ENCODE assay signal across 13 cellular contexts in the genomic region with DNA sequence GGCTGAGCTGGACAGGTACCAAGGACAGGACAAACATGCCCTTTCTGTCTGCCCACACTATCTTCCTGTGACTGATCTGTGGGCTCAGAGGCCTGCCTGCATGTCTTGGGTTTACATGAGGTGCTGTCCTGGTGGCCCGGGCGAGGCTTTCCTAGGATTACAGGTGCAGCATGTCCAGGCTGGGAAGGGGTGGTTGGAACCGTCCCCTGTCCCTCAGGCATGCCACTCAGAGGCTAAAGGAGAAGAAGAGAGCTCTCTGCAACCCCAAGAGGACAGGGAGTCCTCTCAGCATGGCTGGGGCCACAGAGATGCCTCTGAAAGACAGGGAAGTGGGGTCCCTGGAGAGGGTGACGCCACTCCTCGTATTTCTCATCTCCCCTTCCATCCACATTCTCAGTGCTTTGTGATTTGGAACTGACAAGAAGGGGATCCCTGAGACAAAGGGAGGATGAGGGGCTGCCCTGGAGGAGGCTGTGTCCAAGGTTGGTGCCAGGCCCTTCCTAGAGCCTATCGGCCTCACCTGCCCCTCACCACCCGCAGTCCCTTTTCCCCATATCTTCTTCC.
DNase-seq lines count a peak whose midpoint lies in the region; ATAC-seq and TF ChIP-seq lines count a peak whose summit lies in the region.
"Had no signal": no experiment of that assay in that cellular context is flagged by ENCODE, and none has a peak within 500 bp of the region (broad histone marks: within the 10 kb centered on the region; RNA-seq: fewer than 3 reads in every experiment).

No MANE protein-coding gene starts in this region.

- peaks cover 14% of the 10 kb centered on the region for H3K27me3 Mint-ChIP-seq in CD4-positive, alpha-beta T cell

- POLR2A ChIA-PET in SK-N-SH (lab: Yijun Ruan, JAX): no interaction called here
- POLR2A ChIA-PET in CD4-positive, alpha-beta T cell (lab: Charles Lee): no interaction called here

- no peak overlapping the region for H3K4me3 Mint-ChIP-seq in CD4-positive, alpha-beta T cell

- H3K27me3 ChIP-seq in SK-N-SH (ENCODE audit: insufficient read depth) (no peaks in the 10 kb centered on the region), neuronal stem cell (ENCODE audit: control insufficient read depth in 3 of 3, insufficient read depth in 3 of 3, low read depth in 1 of 3, low read length in 3 of 3) (peaks cover 0 to 6% (median 0%) of the 10 kb centered on the region in 3 experiments)
- no peaks in the 10 kb centered on the region for H3K27me3 ChIP-seq in CD4-positive, alpha-beta T cell (ENCODE audit: control insufficient read depth, insufficient read depth, low read length)
- H3K27me3 ChIP-seq: SJSA1 had no signal

- H4K8ac ChIP-seq in neuronal stem cell (ENCODE audit: low read depth, low read length): peak overlapping the region; percentile 19

- no peak overlapping the region for H2BK12ac ChIP-seq in neuronal stem cell (ENCODE audit: low read length)

- H3K9ac ChIP-seq in SK-N-SH: no peak overlapping the region
- no peak overlapping the region for H3K9ac ChIP-seq in neuronal stem cell (ENCODE audit: low read depth, low read length, poor library complexity)

- ATAC-seq in SK-N-SH treated with all-trans-retinoic acid at 6 μM for 48 hours (no peak; the same call in 2 of the 3 replicates), GM21576 (IDR thresholded peaks at IDR 0.05; ENCODE audit: unreplicated experiment) (peak; percentile 1), HG03354 (IDR thresholded peaks at IDR 0.05; ENCODE audit: poor library complexity, severe bottlenecking, unreplicated experiment) (peak; percentile 6)
- ATAC-seq in CD4-positive, alpha-beta T cell (ENCODE audit: poor library complexity): no peak

- peak overlapping the region; percentile 61 for H3K18ac ChIP-seq in neuronal stem cell (ENCODE audit: low read length)

- no peak overlapping the region for H3K27ac Mint-ChIP-seq in CD4-positive, alpha-beta T cell

- H4K91ac ChIP-seq in neuronal stem cell (ENCODE audit: low read depth, low read length, poor library complexity): no peak overlapping the region

- 0 out of 2 replicates have a peak overlapping the region, but pooled peaks have one; percentile 71 for H3K4me2 ChIP-seq in SK-N-SH
- H3K4me2 ChIP-seq in neuronal stem cell (ENCODE audit: insufficient read depth, low read length, poor library complexity, severe bottlenecking): no peak overlapping the region

- H3K9me3 ChIP-seq in SK-N-SH (no peaks in the 10 kb centered on the region), neuronal stem cell (replicated peaks in 1 of 2; ENCODE audit: control insufficient read depth in 2 of 2, insufficient read depth in 1 of 2, low read depth in 1 of 2, low read length in 2 of 2) (no peaks in the 10 kb centered on the region)
- H3K9me3 ChIP-seq in CD4-positive, alpha-beta T cell (ENCODE audit: control insufficient read depth, low read length): no peaks in the 10 kb centered on the region
- H3K9me3 ChIP-seq: SJSA1 had no signal

- WGBS in SK-N-SH (ENCODE audit: low lambda C conversion rate): 100% methylated on average over 5 of the region's 7 CpGs
- WGBS in neuronal stem cell (ENCODE audit: extremely low coverage in 2 of 2, insufficient read length in 2 of 2, insufficient replicate concordance in 1 of 2), 2 donors: no CpG with 5 or more reads among the region's 7 CpGs

- no peak for TF ChIP-seq RAD21 in SK-N-SH (IDR thresholded peaks at IDR 0.05; ENCODE audit: low read length)

- H3K9me2 ChIP-seq in SK-N-SH: no peaks in the 10 kb centered on the region

- H2AK5ac ChIP-seq in neuronal stem cell (ENCODE audit: low read depth, low read length): peak overlapping the region; percentile 40

- no peaks in the 10 kb centered on the region for H3K4me1 Mint-ChIP-seq in CD4-positive, alpha-beta T cell (ENCODE audit: low read depth)

- no peaks in the 10 kb centered on the region for H3K9me3 Mint-ChIP-seq in CD4-positive, alpha-beta T cell
- H3K9me3 Mint-ChIP-seq: stimulated activated naive CD8-positive, alpha-beta T cell treated with anti-CD3 and anti-CD28 coated beads, Interleukin-15, amount 100 ng/mL, for 72 hours had no signal

- H3K4ac ChIP-seq in neuronal stem cell (ENCODE audit: low read length): peak overlapping the region; percentile 69

- no peak for TF ChIP-seq CTCF in SK-N-SH (IDR thresholded peaks at IDR 0.05)
- no peak for TF ChIP-seq CTCF in CD4-positive, alpha-beta T cell (IDR thresholded peaks at IDR 0.05)

- no peaks in the 10 kb centered on the region for H3K36me3 ChIP-seq in SK-N-SH (replicated peaks in 1 of 2; ENCODE audit: control insufficient read depth in 1 of 2, insufficient read depth in 2 of 2, low read length in 1 of 2)
- no peaks in the 10 kb centered on the region for H3K36me3 ChIP-seq in neuronal stem cell (replicated peaks in 1 of 2; ENCODE audit: control insufficient read depth in 2 of 2, insufficient read depth in 2 of 2, low read length in 2 of 2)
- H3K36me3 ChIP-seq: SJSA1 had no signal

- H3K36me3 Mint-ChIP-seq in CD4-positive, alpha-beta T cell (ENCODE audit: low read depth): no peaks in the 10 kb centered on the region

- H2BK120ac ChIP-seq in neuronal stem cell (ENCODE audit: low read depth, low read length): no peak overlapping the region

- CTCF ChIA-PET in SK-N-SH (lab: Yijun Ruan, JAX): interaction anchor here (0.6 to 4.6 kb wide), 16 partner anchors 9 to 239 kb away, joined by 3 to 40 read pairs (median 6); partner anchors contain the start of gene LMO1
- CTCF ChIA-PET in CD4-positive, alpha-beta T cell (lab: Charles Lee): no interaction called here

- H2BK5ac ChIP-seq in neuronal stem cell (ENCODE audit: low read length): no peak overlapping the region

- no peaks in the 10 kb centered on the region for H3K79me1 ChIP-seq in neuronal stem cell (ENCODE audit: low read depth, low read length)

- no peaks in the 10 kb centered on the region for H4K20me1 ChIP-seq in SK-N-SH (ENCODE audit: insufficient read depth)

- H3K4me1 ChIP-seq in SK-N-SH (ENCODE audit: control insufficient read depth in 1 of 2, insufficient read depth in 2 of 2, low read depth in 1 of 2, low read length in 1 of 2) (peaks cover 6 to 21% of the 10 kb centered on the region in 2 experiments; a peak in 2 of 4 replicates), neuronal stem cell (ENCODE audit: control insufficient read depth in 2 of 2, insufficient read depth in 1 of 2, low read depth in 1 of 2, low read length in 2 of 2) (peaks cover 14 to 35% of the 10 kb centered on the region in 2 donors)

- no peak for DNase-seq in SK-N-SH
- DNase-seq in neuronal stem cell (ENCODE audit: low spot score): no peak
- no peak for DNase-seq in inferior parietal cortex (ENCODE audit: extremely low spot score)
- DNase-seq in CD4-positive, alpha-beta T cell: no peak
- DNase-seq in NK-92 treated with Interleukin-12 subunit alpha and Interleukin-12 subunit beta, amount 100 ng/mL, for 24 hours (lab: John Stamatoyannopoulos, UW): no peak
- DNase-seq: NCI-H187 treated with DMSO at 0.1 percent for 48 hours had no signal

- no peaks in the 10 kb centered on the region for H3K79me2 ChIP-seq in SK-N-SH (ENCODE audit: insufficient read depth)

- peak overlapping the region; percentile 73 for H2BK15ac ChIP-seq in neuronal stem cell (ENCODE audit: low read length)

- H2AFZ ChIP-seq in SK-N-SH (ENCODE audit: low read depth) (no peak overlapping the region), neuronal stem cell (ENCODE audit: low read length) (no peak overlapping the region)

- intact Hi-C loops in CD4-positive, alpha-beta T cell (cut with DNase I, micrococcal nuclease): no loop called here

- TF ChIP-seq EP300 in SK-N-SH (IDR thresholded peaks at IDR 0.05; ENCODE audit: borderline replicate concordance in 1 of 2, low read depth in 1 of 2, low read length in 1 of 2): no peak

- no peak overlapping the region for H3K14ac ChIP-seq in neuronal stem cell (ENCODE audit: low read length)

- H3K4me3 ChIP-seq in SK-N-SH (ENCODE audit: low read depth in 2 of 2, low read length in 1 of 2): peak overlapping the region in 1 of 2 experiments; percentile 45; a peak in 1 of 4 replicates
- H3K4me3 ChIP-seq in neuronal stem cell (ENCODE audit: low read length in 2 of 2): no peak overlapping the region
- H3K4me3 ChIP-seq: SJSA1 had no signal

- H3K23ac ChIP-seq in neuronal stem cell (ENCODE audit: low read depth, low read length, poor library complexity): no peak overlapping the region

- no peak overlapping the region for H3K27ac ChIP-seq in SK-N-SH (ENCODE audit: low read depth in 2 of 2, low read length in 1 of 2)
- no peak overlapping the region for H3K27ac ChIP-seq in neuronal stem cell (replicated peaks; ENCODE audit: low read length)
- no peak overlapping the region for H3K27ac ChIP-seq in CD4-positive, alpha-beta T cell (ENCODE audit: low read depth, low read length)
- H3K27ac ChIP-seq: 22Rv1, C4-2B, SJSA1 had no signal

- H3F3A ChIP-seq in SK-N-SH (replicated peaks; ENCODE audit: insufficient read depth): no peaks in the 10 kb centered on the region

TF ChIP-seq in SK-N-SH, 30 proteins besides CTCF, POLR2A, EP300 and RAD21:
- TF ChIP-seq GATA2 (CRISPR knock-in tag; IDR thresholded peaks at IDR 0.05) (no peak), NFIC (IDR thresholded peaks at IDR 0.05; ENCODE audit: borderline replicate concordance) (no peak), POLR2AphosphoS5 (IDR thresholded peaks at IDR 0.05; ENCODE audit: low read depth, low read length) (no peak)
- TF ChIP-seq, protein P1, sequence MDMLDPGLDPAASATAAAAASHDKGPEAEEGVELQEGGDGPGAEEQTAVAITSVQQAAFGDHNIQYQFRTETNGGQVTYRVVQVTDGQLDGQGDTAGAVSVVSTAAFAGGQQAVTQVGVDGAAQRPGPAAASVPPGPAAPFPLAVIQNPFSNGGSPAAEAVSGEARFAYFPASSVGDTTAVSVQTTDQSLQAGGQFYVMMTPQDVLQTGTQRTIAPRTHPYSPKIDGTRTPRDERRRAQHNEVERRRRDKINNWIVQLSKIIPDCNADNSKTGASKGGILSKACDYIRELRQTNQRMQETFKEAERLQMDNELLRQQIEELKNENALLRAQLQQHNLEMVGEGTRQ (IDR thresholded peaks at IDR 0.05; ENCODE audit: borderline replicate concordance, low read depth, low read length): no peak

TF ChIP-seq in SK-N-SH treated with all-trans-retinoic acid at 6 μM for 48 hours, 23 proteins besides CTCF, POLR2A, EP300 and RAD21 (continues in another document):
- TF ChIP-seq RARB (CRISPR knock-in tag; IDR thresholded peaks at IDR 0.05) (no peak), ZFP30 (CRISPR knock-in tag; IDR thresholded peaks at IDR 0.05) (no peak)

Comparison
In these comparisons a context has a peak if more than half of its experiments do, and no peak if none do; other contexts are left out.
1. ATAC-seq: peak in GM21576 (single experiment) and HG03354 (single experiment); none in SK-N-SH treated with all-trans-retinoic acid at 6 μM for 48 hours (single experiment) and CD4-positive, alpha-beta T cell (single experiment).